ENCODE assay signal across 20 cellular contexts in genomic region chr2:241211276-241211675, GRCh38. TPM values are rescaled to one million over a fixed set of nuclear protein-coding genes. Genes with fewer than 3 reads are reported as not detected.
DNase-seq lines count a peak whose midpoint lies in the region; ATAC-seq and TF ChIP-seq lines count a peak whose summit lies in the region.
"Had no signal": no experiment of that assay in that cellular context is flagged by ENCODE, and none has a peak within 500 bp of the region (broad histone marks: within the 10 kb centered on the region; RNA-seq: fewer than 3 reads in every experiment).

No MANE protein-coding gene starts in this region.

- H3K36me3 Mint-ChIP-seq in activated CD8-positive, alpha-beta memory T cell treated with anti-CD3 and anti-CD28 coated beads, Interleukin-2, amount 10 ng/mL, durations not matched to agents 7 days and 5 days: no peaks in the 10 kb centered on the region
- no peaks in the 10 kb centered on the region for H3K36me3 Mint-ChIP-seq in chondrocyte (ENCODE audit: low read depth)
- H3K36me3 Mint-ChIP-seq in stimulated activated memory B cell treated with anti-CD40 and anti-IgM and Interleukin-4, amounts not matched to agents 10 μg/mL and 1 μg/mL and 100 μg/mL, for 72 hours: no peaks in the 10 kb centered on the region

- no TSS peak for BruUV-seq in mammary epithelial cell (replicated peaks; lab: Mats Ljungman, UMichigan)

- no peaks in the 10 kb centered on the region for H3K36me3 ChIP-seq in mammary epithelial cell (ENCODE audit: insufficient read depth, low read length)
- H3K36me3 ChIP-seq: neutrophil had no signal

- 0% methylated on average over 2 of the region's 2 CpGs for WGBS in mammary epithelial cell (ENCODE audit: low coverage, missing lambda C conversion rate)

- TF ChIP-seq CTCF in chondrocyte (IDR thresholded peaks at IDR 0.05): peak; percentile 15
- no peak for TF ChIP-seq CTCF in mammary epithelial cell (conservative IDR thresholded peaks at IDR 0.05 in 1 of 2, IDR thresholded peaks at IDR 0.05 in 1 of 2; ENCODE audit: extremely low read depth in 1 of 2, insufficient read depth in 1 of 2, low read depth in 1 of 2, low read length in 2 of 2)

- no peaks in the 10 kb centered on the region for H3K4me1 ChIP-seq in mammary epithelial cell (ENCODE audit: insufficient read depth, low read length)
- H3K4me1 ChIP-seq: testis had no signal

- H3K9ac ChIP-seq in mammary epithelial cell (ENCODE audit: insufficient read depth, low read length): no peak overlapping the region

- in situ Hi-C loops in mammary epithelial cell (cut with MboI; ENCODE audit: low sequenced_read_pairs in 2 of 2): loop anchor here in 1 of 2 donors (25.0 kb wide), 1 partner anchor 349 kb away; the partner anchor contains the start of gene AGXT

- CTCF ChIA-PET in activated CD8-positive, alpha-beta memory T cell treated with anti-CD3 and anti-CD28 coated beads, Interleukin-2, amount 10 ng/mL, durations not matched to agents 7 days and 5 days (lab: Charles Lee): no interaction called here
- CTCF ChIA-PET in mammary epithelial cell (lab: Charles Lee; ENCODE audit: low non-redundant PET): no interaction called here

- no peaks in the 10 kb centered on the region for H3K79me2 ChIP-seq in mammary epithelial cell (ENCODE audit: insufficient read depth, low read length)

- H2AFZ ChIP-seq in mammary epithelial cell (ENCODE audit: low read depth, low read length): no peak overlapping the region

- intact Hi-C loops in mammary epithelial cell (cut with micrococcal nuclease): no loop called here

- H3K9me3 ChIP-seq in mammary epithelial cell (replicated peaks; ENCODE audit: insufficient read depth, low read length): no peaks in the 10 kb centered on the region
- H3K9me3 ChIP-seq: neutrophil, testis had no signal

- no peaks in the 10 kb centered on the region for H3K9me3 Mint-ChIP-seq in activated CD8-positive, alpha-beta memory T cell treated with anti-CD3 and anti-CD28 coated beads, Interleukin-2, amount 10 ng/mL, durations not matched to agents 7 days and 5 days (ENCODE audit: low read depth)
- no peaks in the 10 kb centered on the region for H3K9me3 Mint-ChIP-seq in chondrocyte (ENCODE audit: low read depth)
- H3K9me3 Mint-ChIP-seq in stimulated activated memory B cell treated with anti-CD40 and anti-IgM and Interleukin-4, amounts not matched to agents 10 μg/mL and 1 μg/mL and 100 μg/mL, for 72 hours: no peaks in the 10 kb centered on the region
- H3K9me3 Mint-ChIP-seq: central memory CD8-positive, alpha-beta T cell had no signal

- no peak overlapping the region for H3K4me3 Mint-ChIP-seq in activated CD8-positive, alpha-beta memory T cell treated with anti-CD3 and anti-CD28 coated beads, Interleukin-2, amount 10 ng/mL, durations not matched to agents 7 days and 5 days
- no peak overlapping the region for H3K4me3 Mint-ChIP-seq in chondrocyte (ENCODE audit: unreplicated experiment)
- no peak overlapping the region for H3K4me3 Mint-ChIP-seq in stimulated activated memory B cell treated with anti-CD40 and anti-IgM and Interleukin-4, amounts not matched to agents 10 μg/mL and 1 μg/mL and 100 μg/mL, for 72 hours
- H3K4me3 Mint-ChIP-seq: central memory CD8-positive, alpha-beta T cell had no signal

- no peaks in the 10 kb centered on the region for H3K4me1 Mint-ChIP-seq in activated CD8-positive, alpha-beta memory T cell treated with anti-CD3 and anti-CD28 coated beads, Interleukin-2, amount 10 ng/mL, durations not matched to agents 7 days and 5 days
- H3K4me1 Mint-ChIP-seq in chondrocyte (ENCODE audit: low read depth): peaks cover 4% of the 10 kb centered on the region
- H3K4me1 Mint-ChIP-seq in stimulated activated memory B cell treated with anti-CD40 and anti-IgM and Interleukin-4, amounts not matched to agents 10 μg/mL and 1 μg/mL and 100 μg/mL, for 72 hours: peaks cover 7% of the 10 kb centered on the region

- no peak overlapping the region for H3K4me3 ChIP-seq in mammary epithelial cell (replicated peaks in 1 of 3; ENCODE audit: insufficient read depth in 1 of 3, low read depth in 2 of 3, low read length in 3 of 3)
- H3K4me3 ChIP-seq: testis had no signal

- no peak overlapping the region for H3K27ac ChIP-seq in mammary epithelial cell (ENCODE audit: insufficient read depth, low read depth, low read length)
- H3K27ac ChIP-seq: neutrophil, testis, VCaP had no signal

- no peak overlapping the region for H3K4me2 ChIP-seq in mammary epithelial cell (ENCODE audit: insufficient read depth, low read depth, low read length)

- ATAC-seq in activated CD8-positive, alpha-beta memory T cell treated with anti-CD3 and anti-CD28 coated beads, Interleukin-2, amount 10 ng/mL, durations not matched to agents 7 days and 5 days: peak; percentile 31
- no peak for ATAC-seq in stimulated activated memory B cell treated with anti-CD40 and anti-IgM and Interleukin-4, amounts not matched to agents 10 μg/mL and 1 μg/mL and 100 μg/mL, for 72 hours
- no peak for ATAC-seq in HG03520 (IDR thresholded peaks at IDR 0.05; ENCODE audit: unreplicated experiment)
- ATAC-seq: left colon had no signal

- H4K20me1 ChIP-seq in mammary epithelial cell (ENCODE audit: insufficient read depth, low read length): no peaks in the 10 kb centered on the region

- dilution Hi-C loops in mammary epithelial cell (cut with HindIII; ENCODE audit: low sequenced_read_pairs): no loop called here

- H3K27ac Mint-ChIP-seq in activated CD8-positive, alpha-beta memory T cell treated with anti-CD3 and anti-CD28 coated beads, Interleukin-2, amount 10 ng/mL, durations not matched to agents 7 days and 5 days: no peak overlapping the region
- H3K27ac Mint-ChIP-seq in chondrocyte (ENCODE audit: unreplicated experiment): no peak overlapping the region
- H3K27ac Mint-ChIP-seq in stimulated activated memory B cell treated with anti-CD40 and anti-IgM and Interleukin-4, amounts not matched to agents 10 μg/mL and 1 μg/mL and 100 μg/mL, for 72 hours: peak overlapping the region; percentile 43

- peaks cover 5% of the 10 kb centered on the region for H3K27me3 Mint-ChIP-seq in activated CD8-positive, alpha-beta memory T cell treated with anti-CD3 and anti-CD28 coated beads, Interleukin-2, amount 10 ng/mL, durations not matched to agents 7 days and 5 days
- H3K27me3 Mint-ChIP-seq in chondrocyte (ENCODE audit: low read depth): peaks cover 8% of the 10 kb centered on the region
- H3K27me3 Mint-ChIP-seq in stimulated activated memory B cell treated with anti-CD40 and anti-IgM and Interleukin-4, amounts not matched to agents 10 μg/mL and 1 μg/mL and 100 μg/mL, for 72 hours: no peaks in the 10 kb centered on the region
- H3K27me3 Mint-ChIP-seq: central memory CD8-positive, alpha-beta T cell had no signal

- no peak for DNase-seq in activated CD8-positive, alpha-beta memory T cell treated with anti-CD3 and anti-CD28 coated beads, Interleukin-2, amount 10 ng/mL, durations not matched to agents 7 days and 5 days
- no peak for DNase-seq in activated CD8-positive, alpha-beta memory T cell treated with anti-CD3 and anti-CD28 coated beads, Interleukin-2, amount 50 U/mL, for 4 hours
- DNase-seq in NCI-H146 treated with DMSO at 0.1 percent for 48 hours (lab: John Stamatoyannopoulos, UW; ENCODE audit: unreplicated experiment) (peak; percentile 56), chondrocyte (ENCODE audit: low spot score) (no peak), mammary epithelial cell (no peak), NCI-H2227 treated with DMSO at 0.1 percent for 48 hours (lab: John Stamatoyannopoulos, UW) (no peak)
- DNase-seq: activated CD4-positive, alpha-beta T cell treated with anti-CD3 and anti-CD28 coated beads, Interleukin-2, amount 50 U/mL, for 4 hours; activated naive CD4-positive, alpha-beta T cell; activated T-cell treated with anti-CD3 and anti-CD28 coated beads for 4 hours; DMS53; effector CD8-positive, alpha-beta T cell; left colon; NCI-H226; stimulated activated CD4-positive, alpha-beta T cell treated with anti-CD3 and anti-CD28 coated beads, Interleukin-12 subunit alpha, Interleukin-12 subunit beta, amount 100 ng/mL, for 4 hours; testis had no signal

- no peaks in the 10 kb centered on the region for H3K27me3 ChIP-seq in mammary epithelial cell (ENCODE audit: insufficient read depth, low read length)
- H3K27me3 ChIP-seq: testis had no signal

RNA-seq across cellular contexts. Expression of gene ANO7, which starts 22.8 kb away (rescaled TPM):
- 1 to 10 TPM in 1 of 2 experiments, under 1 TPM in 1; 0.53 to 1.1 TPM for total RNA-seq in activated CD8-positive, alpha-beta memory T cell treated with anti-CD3 and anti-CD28 coated beads, Interleukin-2, amount 10 ng/mL, durations not matched to agents 7 days and 5 days
- 0.48 to 2.2 TPM (median 1.5 TPM) in 3 replicates for total RNA-seq in chondrocyte
- total RNA-seq in mammary epithelial cell: 1 to 10 TPM in 1 of 2 donors, under 1 TPM in 1; 0.50 to 2.5 TPM
- polyA plus RNA-seq in mammary epithelial cell: 1.5 TPM
- 6.5 TPM for polyA minus RNA-seq in mammary epithelial cell
